In the genomic region with DNA sequence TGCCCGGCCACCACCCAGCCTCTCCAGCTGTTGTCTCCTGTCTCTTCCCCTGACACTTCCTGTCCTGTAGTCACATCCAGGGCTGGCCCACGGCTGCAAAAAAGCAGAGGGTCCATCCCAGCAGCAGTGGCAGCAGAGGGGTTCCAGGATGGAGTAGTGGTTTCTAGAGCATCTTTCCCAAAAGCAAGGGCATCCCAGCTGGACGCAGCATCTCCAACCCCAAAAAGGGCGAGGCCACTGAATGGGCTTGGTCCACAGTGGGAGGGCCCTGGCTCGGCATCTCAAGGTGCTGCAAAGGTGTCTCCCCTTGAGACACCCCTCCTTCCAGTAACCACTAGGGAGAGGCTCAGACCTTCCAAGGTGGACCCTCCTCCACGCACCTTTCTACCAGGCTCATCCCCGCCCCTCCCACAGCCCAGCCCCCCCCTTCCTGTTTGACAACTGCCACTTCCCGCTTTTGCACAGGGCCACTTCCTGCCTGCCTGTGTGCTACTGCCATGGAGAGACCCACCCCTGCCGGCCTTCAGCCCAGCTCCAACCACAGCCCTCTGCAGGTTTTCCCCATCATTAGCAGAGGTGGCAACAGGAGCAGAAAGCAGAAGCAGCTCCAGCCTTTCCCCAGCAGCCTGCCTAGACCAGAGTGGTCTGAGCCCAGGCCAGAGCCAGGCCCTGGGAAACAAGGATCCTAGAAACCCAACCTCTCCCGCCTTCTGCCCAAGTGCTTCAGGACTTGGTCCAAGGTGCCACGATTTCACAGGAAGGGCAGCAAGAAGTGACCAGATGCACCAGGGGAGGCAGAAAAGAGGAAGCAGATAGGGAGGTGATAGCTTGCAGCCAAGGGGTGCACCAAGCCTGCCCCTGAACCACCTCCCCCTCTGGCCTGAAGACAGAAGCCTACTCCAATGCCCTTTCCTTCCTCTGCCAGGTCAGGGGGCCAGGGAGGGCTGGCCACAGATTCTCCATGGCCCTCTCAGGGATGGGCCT, we compare ENCODE assay signal across 8 cellular contexts. TPM values are rescaled to one million over a fixed set of nuclear protein-coding genes. Genes with fewer than 3 reads are reported as not detected.
DNase-seq lines count a peak whose midpoint lies in the region; ATAC-seq and TF ChIP-seq lines count a peak whose summit lies in the region.

No MANE protein-coding gene starts in this region.

- DNase-seq in HT-29 (ENCODE audit: low spot score) (peak; percentile 52), Right ventricle myocardium inferior (ENCODE audit: missing footprints) (peak; percentile 89), NCI-H146 (lab: John Stamatoyannopoulos, UW) (no peak), retina (no peak), foreskin keratinocyte (no peak)
- DNase-seq in activated CD4-positive, alpha-beta T cell treated with anti-CD3 and anti-CD28 coated beads, Interleukin-2, amount 50 U/mL, for 48 hours: peak; percentile 58 to 67
- peak; percentile 67 for DNase-seq in stimulated activated naive CD8-positive, alpha-beta T cell treated with anti-CD3 and anti-CD28 coated beads, Interleukin-15, Interleukin-2, amounts not matched to agents 100 U/mL and 50 U/mL, for 24 hours

- H3K27me3 ChIP-seq in foreskin keratinocyte: no peaks in the 10 kb centered on the region

- TF ChIP-seq CTCF in foreskin keratinocyte (conservative IDR thresholded peaks at IDR 0.05): no peak

- intact Hi-C loops in Right ventricle myocardium inferior (cut with DNase I): no loop called here

- no peaks in the 10 kb centered on the region for H3K4me1 ChIP-seq in foreskin keratinocyte

- ATAC-seq in GM19438 (IDR thresholded peaks at IDR 0.05; ENCODE audit: low read depth, unreplicated experiment) (peak; percentile 83), Right ventricle myocardium inferior (peak; percentile 17), foreskin keratinocyte (no peak)
- ATAC-seq in stimulated activated naive CD8-positive, alpha-beta T cell treated with anti-CD3 and anti-CD28 coated beads, Interleukin-15, Interleukin-2, amounts not matched to agents 100 U/mL and 50 U/mL, for 24 hours: peak; percentile 78

- no peak overlapping the region for H3K27ac ChIP-seq in foreskin keratinocyte

RNA-seq across cellular contexts. Expression of a gene that starts 8.6 kb away (rescaled TPM):
- total RNA-seq in HT-29 (2014; rRNA removed; shearing (Covaris generic)): 44.2 and 48.3 TPM in 2 replicates
- total RNA-seq in Right ventricle myocardium inferior (11.7 TPM), foreskin keratinocyte (16.9 and 18.6 TPM in 2 replicates)
- polyA plus RNA-seq in foreskin keratinocyte: 9.7 and 10.6 TPM in 2 replicates

RNA-seq across cellular contexts. Expression of a gene that starts 45.2 kb away (rescaled TPM):
- total RNA-seq in HT-29 (2014; rRNA removed; shearing (Covaris generic)): 0.15 and 0.21 TPM in 2 replicates
- total RNA-seq in Right ventricle myocardium inferior (8.5 TPM), foreskin keratinocyte (630 and 1,498 TPM in 2 replicates)
- 544 and 1,190 TPM in 2 replicates for polyA plus RNA-seq in foreskin keratinocyte

RNA-seq across cellular contexts. Expression of a gene that starts 54.4 kb away (rescaled TPM):
- total RNA-seq in HT-29 (2014; rRNA removed; shearing (Covaris generic)): 18.6 and 19.8 TPM in 2 replicates
- 10.5 TPM for total RNA-seq in Right ventricle myocardium inferior
- 10.0 and 10.2 TPM in 2 replicates for total RNA-seq in foreskin keratinocyte
- 8.2 and 8.8 TPM in 2 replicates for polyA plus RNA-seq in foreskin keratinocyte

Comparison
In these comparisons a context has a peak if more than half of its experiments do, and no peak if none do; other contexts are left out.
1. DNase-seq: peak in HT-29 (single experiment), activated CD4-positive, alpha-beta T cell treated with anti-CD3 and anti-CD28 coated beads, Interleukin-2, amount 50 U/mL, for 48 hours (2 of 2), Right ventricle myocardium inferior (single experiment) and stimulated activated naive CD8-positive, alpha-beta T cell treated with anti-CD3 and anti-CD28 coated beads, Interleukin-15, Interleukin-2, amounts not matched to agents 100 U/mL and 50 U/mL, for 24 hours (single experiment); none in NCI-H146 (single experiment), retina (single experiment) and foreskin keratinocyte (0 of 2).
2. RNA of a gene that starts 45.2 kb away (total RNA-seq): 630 to 1,498 TPM in foreskin keratinocyte; 8.5 TPM in Right ventricle myocardium inferior (single experiment) and 0.15 to 0.21 TPM in HT-29; every median in the first group is over 10 times any median in the second.